ENCODE assay signal across 8 cellular contexts in genomic region chr17:18038861-18039534, GRCh38. TPM values are rescaled to one million over a fixed set of nuclear protein-coding genes. Genes with fewer than 3 reads are reported as not detected.
DNase-seq lines count a peak whose midpoint lies in the region; ATAC-seq, FAIRE-seq and TF ChIP-seq lines count a peak whose summit lies in the region.

Gene ATPAF2, minus strand, starts transcription at chr17:18039168. Its CDS starts 155 bp downstream, at chr17:18039013.
Gene GID4, plus strand, starts transcription at chr17:18039408. Its CDS starts 57 bp downstream, at chr17:18039465.

- no peaks in the 10 kb centered on the region for H3K9me3 ChIP-seq in small intestine (ENCODE audit: control insufficient read depth, low read depth)

- H3K27me3 ChIP-seq in bronchial epithelial cell (ENCODE audit: control insufficient read depth, insufficient read depth, low read length), result no peaks in the 10 kb centered on the region
- H3K27me3 ChIP-seq in small intestine (ENCODE audit: control insufficient read depth in 2 of 2, insufficient read depth in 2 of 2, low read length in 2 of 2), result no peaks in the 10 kb centered on the region

- H3K4me3 ChIP-seq in WI38 (ENCODE audit: low read depth, low read length) (peak within 1 kb of the TSS; percentile 91), bronchial epithelial cell (ENCODE audit: low read depth, low read length) (peak within 1 kb of the TSS; percentile 76), small intestine (ENCODE audit: low read depth in 1 of 2, low read length in 2 of 2) (peak within 1 kb of the TSS; percentile 85 to 95)

- TF ChIP-seq CTCF in WI38 (IDR thresholded peaks at IDR 0.05; ENCODE audit: low read depth, low read length), result no peak
- TF ChIP-seq CTCF in bronchial epithelial cell (IDR thresholded peaks at IDR 0.05; ENCODE audit: insufficient read depth, low read length, severe bottlenecking), result peak; percentile 22

- peak; percentile 91 for ATAC-seq in GM18907 (IDR thresholded peaks at IDR 0.05; ENCODE audit: unreplicated experiment)
- ATAC-seq in HG03139 (IDR thresholded peaks at IDR 0.05; ENCODE audit: unreplicated experiment), result peak; percentile 84

- FAIRE-seq in bronchial epithelial cell (lab: Jason Lieb, UNC) (no peak), small intestine (lab: Jason Lieb, UNC) (no peak)

- 0 to 1% (median 0%) methylated on average over 58 to 67 of the region's 67 CpGs for WGBS in small intestine, 3 donors

- DNase-seq in AG08396 (ENCODE audit: low spot score) (peak; percentile 99), NCI-H2227 (lab: John Stamatoyannopoulos, UW; ENCODE audit: unreplicated experiment) (peak; percentile 98), bronchial epithelial cell (ENCODE audit: low read depth) (peak; percentile 92), iPS-NIHi11 (ENCODE audit: low spot score) (peak; percentile 99), small intestine (peak; percentile 99)

- H3K27ac ChIP-seq in small intestine (ENCODE audit: low read depth in 1 of 2, low read length in 1 of 2), result peak within 1 kb of the TSS in 1 of 2 donors; percentile 71

- peaks cover 4 to 16% of the 10 kb centered on the region in 2 donors for H3K4me1 ChIP-seq in small intestine (ENCODE audit: control insufficient read depth in 2 of 2, insufficient read depth in 1 of 2, low read depth in 1 of 2, low read length in 1 of 2)

- H3K36me3 ChIP-seq in bronchial epithelial cell (ENCODE audit: control insufficient read depth, insufficient read depth, low read length), result peaks cover 2% of the 10 kb centered on the region
- H3K36me3 ChIP-seq in small intestine (ENCODE audit: control insufficient read depth in 2 of 2, insufficient read depth in 2 of 2, low read length in 2 of 2), result no peaks in the 10 kb centered on the region

RNA-seq across cellular contexts. Expression of gene ATPAF2, which starts in this region (rescaled TPM):
- total RNA-seq in bronchial epithelial cell, result 11.3 and 11.5 TPM in 2 replicates
- polyA plus RNA-seq in small intestine, result 10 to 100 TPM; 20.5 to 26.4 (median 20.6) TPM

RNA-seq across cellular contexts. Expression of gene GID4, which starts in this region (rescaled TPM):
- total RNA-seq in bronchial epithelial cell, result 5.3 and 6.5 TPM in 2 replicates
- 1 to 10 TPM; 2.5 to 4.3 (median 3.8) TPM for polyA plus RNA-seq in small intestine
